ENCODE assay signal across 16 cellular contexts in the genomic region with DNA sequence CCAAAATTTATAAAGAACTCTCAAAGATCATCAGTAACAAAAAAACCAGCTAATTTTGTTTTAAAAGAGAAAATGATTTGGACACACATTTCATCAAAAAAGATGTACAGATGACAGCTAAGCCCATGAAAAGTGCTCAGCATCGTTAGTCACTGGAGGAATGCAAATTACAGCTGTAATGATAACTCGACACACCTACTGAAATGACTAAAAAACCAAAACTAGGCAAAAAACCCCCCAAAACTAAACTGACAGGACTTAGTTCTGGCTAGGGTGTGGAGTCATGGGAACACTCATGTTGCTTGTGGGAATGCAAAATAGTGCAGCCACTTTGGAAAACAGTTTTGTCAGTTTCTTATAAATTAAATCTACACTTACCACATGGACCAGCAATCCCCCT.
"Had no signal": no experiment of that assay in that cellular context is flagged by ENCODE, and none has a peak within 500 bp of the region (broad histone marks: within the 10 kb centered on the region; RNA-seq: fewer than 3 reads in every experiment).

No MANE protein-coding gene starts in this region.

- DNase-seq: activated CD4-positive, alpha-beta T cell treated with anti-CD3 and anti-CD28 coated beads, Interleukin-2, amount 50 U/mL, for 1 hour; activated effector memory CD4-positive, alpha-beta T cell treated with anti-CD3 and anti-CD28 coated beads, Interleukin-2, amount 50 U/mL, for 16 hours; activated naive CD8-positive, alpha-beta T cell treated with anti-CD3 and anti-CD28 coated beads for 36 hours; cerebellar nuclear complex; kidney; left ventricle myocardium inferior; nucleus accumbens; right lobe of liver; spleen; stimulated activated CD4-positive, alpha-beta T cell treated with anti-CD3 and anti-CD28 coated beads, Interleukin-1b, Interleukin-23, amount 100 ng/mL, for 48 hours; stimulated activated naive B cell treated with anti-CD40 and anti-IgM and Interleukin-4, amounts not matched to agents 10 μg/mL and 1 μg/mL and 100 μg/mL, for 72 hours; trophoblast cell; WERI-Rb-1 had no signal

- H3K27ac ChIP-seq: hepatocyte, left ventricle myocardium inferior, prostate gland, right lobe of liver, spleen, WERI-Rb-1 had no signal

- H3K4me1 ChIP-seq: prostate gland, right lobe of liver, spleen had no signal

- ATAC-seq: natural killer cell treated with Interleukin-12 subunit alpha and Interleukin-12 subunit beta and Interleukin-15 and Interleukin-18, amount 100 ng/mL, for 72 hours; right lobe of liver; stimulated activated naive B cell treated with anti-CD40 and anti-IgM and Interleukin-4, amounts not matched to agents 10 μg/mL and 1 μg/mL and 100 μg/mL, for 72 hours had no signal

- H2AFZ ChIP-seq: hepatocyte had no signal

- H3K4me3 ChIP-seq: hepatocyte, left ventricle myocardium inferior, prostate gland, right lobe of liver, spleen had no signal

- H3K9me3 ChIP-seq: left ventricle myocardium inferior, prostate gland, right lobe of liver, spleen had no signal

- H3K27me3 ChIP-seq: hepatocyte, right lobe of liver, spleen had no signal

- H3K4me2 ChIP-seq: hepatocyte had no signal

- H3K36me3 ChIP-seq: left ventricle myocardium inferior, prostate gland, right lobe of liver, spleen, WERI-Rb-1 had no signal

- H3K79me2 ChIP-seq: hepatocyte had no signal
